In genomic region chr21:26154776-26155175, GRCh38 we compare ENCODE assay signal across 22 cellular contexts.
"Had no signal": no experiment of that assay in that cellular context is flagged by ENCODE, and none has a peak within 500 bp of the region (broad histone marks: within the 10 kb centered on the region; RNA-seq: fewer than 3 reads in every experiment).

No MANE protein-coding gene starts in this region.

- H3K4me2 ChIP-seq: KMS-11, PC-9 had no signal

- H3K27me3 ChIP-seq: ascending aorta, cardiac muscle cell had no signal

- DNase-seq: activated CD4-positive, alpha-beta T cell treated with anti-CD3 and anti-CD28 coated beads for 36 hours; activated CD4-positive, alpha-beta T cell treated with anti-CD3 and anti-CD28 coated beads, Interleukin-2, amount 10 ng/mL, durations not matched to agents 7 days and 5 days; activated CD4-positive, alpha-beta T cell treated with anti-CD3 and anti-CD28 coated beads, Interleukin-2, amount 50 U/mL, for 48 hours; activated CD8-positive, alpha-beta T cell treated with anti-CD3 and anti-CD28 coated beads, Interleukin-2, amount 10 ng/mL, durations not matched to agents 7 days and 5 days; activated gamma-delta T cell; activated naive CD4-positive, alpha-beta T cell treated with Interleukin-2 at 50 U/mL for 16 hours; activated naive CD8-positive, alpha-beta T cell treated with anti-CD3 and anti-CD28 coated beads, Interleukin-2, amount 10 ng/mL, durations not matched to agents 7 days and 5 days; activated T-cell treated with anti-CD3 and anti-CD28 coated beads, Interleukin-2, amount 50 U/mL, for 24 hours; amygdala; NCI-H1105; NCI-H1436; NCI-H1694; NCI-H2029; NCI-H2227 treated with DMSO at 0.1 percent for 48 hours; NCI-H446; NCI-H510A treated with DMSO at 0.1 percent for 48 hours; NCI-H69; PC-9; Right ventricle myocardium superior had no signal

- H3K9me3 ChIP-seq: ascending aorta had no signal

- H3K36me3 ChIP-seq: ascending aorta, cardiac muscle cell had no signal

- H3K4me3 ChIP-seq: ascending aorta, cardiac muscle cell, PC-9 had no signal

- H2AFZ ChIP-seq: PC-9 had no signal

- H3K9ac ChIP-seq: KMS-11 had no signal

- H3K27ac ChIP-seq: KMS-11, PC-9 had no signal
